1 cellular context compared by ENCODE assay signal in genomic region chr22:20102203-20102780, GRCh38.
A peak's percentile ranks its signal among the peaks of the same experiment; 100 is the strongest.
TF ChIP-seq lines count a peak whose summit lies in the region.

No MANE protein-coding gene starts in this region.

TF ChIP-seq in H1, 55 proteins besides CTCF, POLR2A, EP300 and RAD21:
- TF ChIP-seq CHD2 (IDR thresholded peaks at IDR 0.05; ENCODE audit: low read length) (no peak), POLR2AphosphoS5 (IDR thresholded peaks at IDR 0.05; ENCODE audit: low read depth, low read length) (0 out of 2 replicates have a peak, but pooled peaks have one; percentile 49)
TF ChIP-seq in H1: peak in this region for 1.
